28 cellular contexts compared by ENCODE assay signal in genomic region chr7:51274955-51275354, GRCh38. TPM values are rescaled to one million over a fixed set of nuclear protein-coding genes. Genes with fewer than 3 reads are reported as not detected.
"Had no signal": no experiment of that assay in that cellular context is flagged by ENCODE, and none has a peak within 500 bp of the region (broad histone marks: within the 10 kb centered on the region; RNA-seq: fewer than 3 reads in every experiment).

No MANE protein-coding gene starts in this region.

- H3K4me3 Mint-ChIP-seq: activated CD4-positive, alpha-beta T cell treated with anti-CD3 and anti-CD28 coated beads, Interleukin-2, amount 10 ng/mL, durations not matched to agents 7 days and 5 days; activated CD8-positive, alpha-beta memory T cell treated with anti-CD3 and anti-CD28 coated beads, Interleukin-2, amount 10 ng/mL, durations not matched to agents 7 days and 5 days; activated CD8-positive, alpha-beta T cell treated with anti-CD3 and anti-CD28 coated beads for 36 hours; activated naive CD8-positive, alpha-beta T cell treated with anti-CD3 and anti-CD28 coated beads, Interleukin-2, amount 50 U/mL, for 24 hours; endodermal cell; immature natural killer cell; natural killer cell; stimulated activated effector memory CD8-positive, alpha-beta T cell treated with anti-CD3 and anti-CD28 coated beads, Interleukin-12 subunit alpha, Interleukin-12 subunit beta, amount 100 ng/mL, for 72 hours; T-helper 17 cell had no signal

- H3K36me3 Mint-ChIP-seq: activated CD8-positive, alpha-beta memory T cell treated with anti-CD3 and anti-CD28 coated beads, Interleukin-2, amount 10 ng/mL, durations not matched to agents 7 days and 5 days; immature natural killer cell; natural killer cell; stimulated activated effector memory CD8-positive, alpha-beta T cell treated with anti-CD3 and anti-CD28 coated beads, Interleukin-12 subunit alpha, Interleukin-12 subunit beta, amount 100 ng/mL, for 72 hours had no signal

- H3K4me1 ChIP-seq: left lung had no signal

- DNase-seq: activated CD4-positive, alpha-beta T cell treated with anti-CD3 and anti-CD28 coated beads, Interleukin-2, amount 10 ng/mL, durations not matched to agents 7 days and 5 days; activated CD8-positive, alpha-beta memory T cell treated with anti-CD3 and anti-CD28 coated beads, Interleukin-2, amount 10 ng/mL, durations not matched to agents 7 days and 5 days; activated CD8-positive, alpha-beta T cell treated with anti-CD3 and anti-CD28 coated beads for 36 hours; activated effector memory CD4-positive, alpha-beta T cell treated with anti-CD3 and anti-CD28 coated beads, Interleukin-2, amount 50 U/mL, for 16 hours; activated naive CD4-positive, alpha-beta T cell treated with anti-CD3 and anti-CD28 coated beads, Interleukin-2, amount 50 U/mL, for 16 hours; activated naive CD8-positive, alpha-beta T cell treated with anti-CD3 and anti-CD28 coated beads, Interleukin-2, amount 50 U/mL, for 24 hours; activated T-cell treated with anti-CD3 and anti-CD28 coated beads for 4 hours; aorta; brain microvascular endothelial cell; central memory CD4-positive, alpha-beta T cell; endodermal cell; immature natural killer cell; left lung; mammary epithelial cell; natural killer cell; ovary; right lobe of liver; stimulated activated CD4-positive, alpha-beta T cell treated with anti-CD3 and anti-CD28 coated beads, Interleukin-2, amount 100 ng/mL, for 24 hours; SW 1271; T-helper 17 cell had no signal

- H3K4me1 Mint-ChIP-seq: activated CD4-positive, alpha-beta T cell treated with anti-CD3 and anti-CD28 coated beads, Interleukin-2, amount 10 ng/mL, durations not matched to agents 7 days and 5 days; activated CD8-positive, alpha-beta memory T cell treated with anti-CD3 and anti-CD28 coated beads, Interleukin-2, amount 10 ng/mL, durations not matched to agents 7 days and 5 days; activated naive CD8-positive, alpha-beta T cell treated with anti-CD3 and anti-CD28 coated beads, Interleukin-2, amount 50 U/mL, for 24 hours; immature natural killer cell; natural killer cell; stimulated activated effector memory CD8-positive, alpha-beta T cell treated with anti-CD3 and anti-CD28 coated beads, Interleukin-12 subunit alpha, Interleukin-12 subunit beta, amount 100 ng/mL, for 72 hours; T-helper 17 cell had no signal

- ATAC-seq: activated CD4-positive, CD25-positive, alpha-beta regulatory T cell treated with anti-CD3 and anti-CD28 coated beads, Interleukin-2, amount 50 U/mL, for 24 hours; activated CD8-positive, alpha-beta memory T cell treated with anti-CD3 and anti-CD28 coated beads, Interleukin-2, amount 10 ng/mL, durations not matched to agents 7 days and 5 days; activated CD8-positive, alpha-beta T cell treated with anti-CD3 and anti-CD28 coated beads for 36 hours; activated naive CD8-positive, alpha-beta T cell treated with anti-CD3 and anti-CD28 coated beads, Interleukin-2, amount 50 U/mL, for 24 hours; left lung; natural killer cell; stimulated activated effector memory CD8-positive, alpha-beta T cell treated with anti-CD3 and anti-CD28 coated beads, Interleukin-12 subunit alpha, Interleukin-12 subunit beta, amount 100 ng/mL, for 72 hours; T-helper 17 cell had no signal

- H3K27ac Mint-ChIP-seq: activated CD4-positive, alpha-beta T cell treated with anti-CD3 and anti-CD28 coated beads, Interleukin-2, amount 10 ng/mL, durations not matched to agents 7 days and 5 days; activated CD8-positive, alpha-beta memory T cell treated with anti-CD3 and anti-CD28 coated beads, Interleukin-2, amount 10 ng/mL, durations not matched to agents 7 days and 5 days; activated CD8-positive, alpha-beta T cell treated with anti-CD3 and anti-CD28 coated beads for 36 hours; activated naive CD8-positive, alpha-beta T cell treated with anti-CD3 and anti-CD28 coated beads, Interleukin-2, amount 50 U/mL, for 24 hours; endodermal cell; immature natural killer cell; natural killer cell; stimulated activated effector memory CD8-positive, alpha-beta T cell treated with anti-CD3 and anti-CD28 coated beads, Interleukin-12 subunit alpha, Interleukin-12 subunit beta, amount 100 ng/mL, for 72 hours; T-helper 17 cell had no signal

- H3K27me3 ChIP-seq: brain microvascular endothelial cell, left lung, ovary, right lobe of liver had no signal

- H3K36me3 ChIP-seq: brain microvascular endothelial cell, left lung, neutrophil, ovary, right lobe of liver had no signal

- H3K27me3 Mint-ChIP-seq: activated CD8-positive, alpha-beta memory T cell treated with anti-CD3 and anti-CD28 coated beads, Interleukin-2, amount 10 ng/mL, durations not matched to agents 7 days and 5 days had no signal

- H3K27ac ChIP-seq: brain microvascular endothelial cell, coronary artery, left lung, neutrophil, ovary, right lobe of liver, SK-N-MC, skin epidermis had no signal

- H3K9me3 Mint-ChIP-seq: activated CD4-positive, alpha-beta T cell treated with anti-CD3 and anti-CD28 coated beads, Interleukin-2, amount 10 ng/mL, durations not matched to agents 7 days and 5 days; activated CD8-positive, alpha-beta T cell treated with anti-CD3 and anti-CD28 coated beads for 36 hours; activated naive CD8-positive, alpha-beta T cell treated with anti-CD3 and anti-CD28 coated beads, Interleukin-2, amount 50 U/mL, for 24 hours; endodermal cell; natural killer cell; stimulated activated effector memory CD8-positive, alpha-beta T cell treated with anti-CD3 and anti-CD28 coated beads, Interleukin-12 subunit alpha, Interleukin-12 subunit beta, amount 100 ng/mL, for 72 hours had no signal

- H3K4me3 ChIP-seq: coronary artery, left lung, ovary, right lobe of liver, SK-N-MC, skin epidermis had no signal

- H3K9me3 ChIP-seq: left lung, neutrophil, ovary, right lobe of liver had no signal

RNA-seq across cellular contexts. Expression of gene COBL, which starts 41.7 kb away (rescaled TPM):
- total RNA-seq: activated CD4-positive, alpha-beta T cell treated with anti-CD3 and anti-CD28 coated beads, Interleukin-2, amount 10 ng/mL, durations not matched to agents 7 days and 5 days; activated CD8-positive, alpha-beta memory T cell treated with anti-CD3 and anti-CD28 coated beads, Interleukin-2, amount 10 ng/mL, durations not matched to agents 7 days and 5 days; activated CD8-positive, alpha-beta T cell treated with anti-CD3 and anti-CD28 coated beads for 36 hours; fibroblast of villous mesenchyme; glomerular endothelial cell; natural killer cell; T-helper 17 cell had no signal
- polyA plus RNA-seq: immature natural killer cell had no signal
